ENCODE assay signal across 1 cellular context in the genomic region with DNA sequence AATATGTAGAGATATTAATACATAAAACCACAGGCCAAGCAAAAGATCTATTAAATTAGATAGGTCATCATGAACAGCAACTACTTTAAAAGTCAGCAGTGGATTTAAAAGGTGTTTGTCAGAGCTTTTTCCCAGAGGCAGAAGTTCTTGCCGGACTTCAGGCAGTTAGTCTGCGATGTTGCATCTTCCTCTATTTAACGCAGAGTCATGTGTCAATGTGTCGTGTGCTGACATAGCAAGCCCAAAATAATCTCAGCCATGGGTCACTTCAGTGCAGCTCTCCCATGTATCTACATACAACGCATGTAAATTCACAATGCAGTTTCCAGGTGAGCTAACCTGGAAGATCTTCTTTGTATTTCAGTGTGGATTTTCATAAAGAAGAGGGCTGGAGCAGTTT.
TF ChIP-seq lines count a peak whose summit lies in the region.

No MANE protein-coding gene starts in this region.

TF ChIP-seq in K562, 482 proteins besides CTCF, POLR2A, EP300 and RAD21:
- TF ChIP-seq PRMT5 (CRISPR knock-in tag; IDR thresholded peaks at IDR 0.05) (no peak), CXXC5 (CRISPR knock-in tag; IDR thresholded peaks at IDR 0.05) (peak; percentile 27; the same call in 1 of the 2 replicates), ATF1 (CRISPR knock-in tag; IDR thresholded peaks at IDR 0.05) (no peak), ATF1 (tag; IDR thresholded peaks at IDR 0.05) (0 out of 2 replicates have a peak, but pooled peaks have one; percentile 8), ZNF316 (IDR thresholded peaks at IDR 0.05) (peak; percentile 24; the same call in 1 of the 2 replicates), BHLHE40 (IDR thresholded peaks at IDR 0.05; ENCODE audit: low read length) (0 out of 2 replicates have a peak, but pooled peaks have one; percentile 32), MAFG (tag; conservative IDR thresholded peaks at IDR 0.05) (peak; percentile 36; the same call in 1 of the 2 replicates), ZKSCAN1 (IDR thresholded peaks at IDR 0.05; ENCODE audit: low read depth, low read length) (no peak), USF1 (CRISPR knock-in tag; IDR thresholded peaks at IDR 0.05) (no peak), C11orf30 (IDR thresholded peaks at IDR 0.05; ENCODE audit: low read depth) (peak; percentile 51), MAFF (IDR thresholded peaks at IDR 0.05; ENCODE audit: low read length) (peak; percentile 25; the same call in 1 of the 2 replicates), SIN3B (IDR thresholded peaks at IDR 0.05; ENCODE audit: low read depth) (no peak), MEF2A (IDR thresholded peaks at IDR 0.05; ENCODE audit: control insufficient read depth, low read depth, low read length) (0 out of 2 replicates have a peak, but pooled peaks have one; percentile 17), ZNF707 (CRISPR knock-in tag; conservative IDR thresholded peaks at IDR 0.05) (no peak), PHF20 (IDR thresholded peaks at IDR 0.05; ENCODE audit: partially characterized antibody) (no peak), NFE2 (IDR thresholded peaks at IDR 0.05; ENCODE audit: low read depth) (peak; percentile 69), E2F5 (CRISPR knock-in tag; IDR thresholded peaks at IDR 0.05) (no peak), ZNF184 (CRISPR knock-in tag; IDR thresholded peaks at IDR 0.05) (no peak), MAFK (IDR thresholded peaks at IDR 0.05; ENCODE audit: low read length) (peak; percentile 38; the same call in 1 of the 2 replicates), MYC (IDR thresholded peaks at IDR 0.05; ENCODE audit: low read depth, low read length) (0 out of 2 replicates have a peak, but pooled peaks have one; percentile 14), MYC (CRISPR knock-in tag; IDR thresholded peaks at IDR 0.05; ENCODE audit: borderline replicate concordance, low read depth) (no peak), MEIS2 (IDR thresholded peaks at IDR 0.05; ENCODE audit: partially characterized antibody) (peak; percentile 10)
- TF ChIP-seq, protein P1, sequence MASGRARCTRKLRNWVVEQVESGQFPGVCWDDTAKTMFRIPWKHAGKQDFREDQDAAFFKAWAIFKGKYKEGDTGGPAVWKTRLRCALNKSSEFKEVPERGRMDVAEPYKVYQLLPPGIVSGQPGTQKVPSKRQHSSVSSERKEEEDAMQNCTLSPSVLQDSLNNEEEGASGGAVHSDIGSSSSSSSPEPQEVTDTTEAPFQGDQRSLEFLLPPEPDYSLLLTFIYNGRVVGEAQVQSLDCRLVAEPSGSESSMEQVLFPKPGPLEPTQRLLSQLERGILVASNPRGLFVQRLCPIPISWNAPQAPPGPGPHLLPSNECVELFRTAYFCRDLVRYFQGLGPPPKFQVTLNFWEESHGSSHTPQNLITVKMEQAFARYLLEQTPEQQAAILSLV (tag; IDR thresholded peaks at IDR 0.05): no peak
TF ChIP-seq in K562: peak in this region for 12.
